12 cellular contexts compared by ENCODE assay signal in the genomic region with DNA sequence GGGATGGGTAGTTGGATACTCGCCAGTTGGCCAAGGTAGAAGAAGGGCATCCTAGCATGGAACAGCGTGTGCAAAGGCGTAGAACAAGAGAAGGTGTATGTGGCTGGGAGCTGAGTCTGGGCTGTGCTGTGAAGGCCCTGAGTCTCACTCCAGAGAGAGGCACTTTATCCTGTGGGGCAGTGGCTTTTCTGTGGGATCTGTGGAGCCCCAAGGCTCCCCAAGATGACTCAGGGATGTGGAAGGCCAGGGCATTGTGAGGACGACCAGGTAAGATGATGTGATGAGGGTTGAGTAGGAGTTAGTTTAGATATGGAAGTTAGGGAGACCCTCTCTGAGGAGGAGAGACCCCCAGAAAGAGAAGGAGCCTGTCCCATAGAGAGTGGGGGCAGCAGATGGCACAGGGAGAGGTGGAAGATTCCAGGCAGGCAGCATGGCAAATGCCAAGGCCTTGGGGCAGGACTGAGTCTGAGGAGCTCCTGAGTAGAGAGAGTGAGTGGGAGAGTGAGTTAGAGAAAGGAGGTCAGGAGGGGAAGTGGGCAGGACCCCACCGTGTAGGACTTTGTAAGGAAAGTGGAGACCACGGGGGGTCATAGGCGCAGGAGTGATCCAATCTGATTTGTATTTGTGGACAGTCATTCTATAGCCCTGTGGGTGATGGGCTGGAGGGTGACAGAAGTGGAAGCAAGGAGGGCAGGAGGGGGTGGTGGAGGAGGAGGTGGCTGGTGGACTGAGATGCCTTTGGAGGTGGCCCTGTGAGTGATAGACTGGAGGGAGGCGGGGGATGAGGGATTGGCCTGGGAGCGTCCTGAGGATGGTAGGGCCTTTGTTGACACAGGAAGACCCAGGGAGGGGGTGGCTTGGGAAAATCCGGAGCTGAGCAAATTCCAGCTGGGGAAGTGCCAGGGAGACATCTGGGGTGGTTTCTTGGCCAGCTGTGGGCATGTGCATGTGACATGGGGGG.
DNase-seq lines count a peak whose midpoint lies in the region; FAIRE-seq and TF ChIP-seq lines count a peak whose summit lies in the region.
"Had no signal": no experiment of that assay in that cellular context is flagged by ENCODE, and none has a peak within 500 bp of the region (broad histone marks: within the 10 kb centered on the region; RNA-seq: fewer than 3 reads in every experiment).

No MANE protein-coding gene starts in this region.

- TF ChIP-seq CTCF in brain microvascular endothelial cell (IDR thresholded peaks at IDR 0.05; ENCODE audit: low read depth, low read length, missing control alignments): no peak

- DNase-seq in HK-2 (ENCODE audit: unreplicated experiment) (peak; percentile 66), brain microvascular endothelial cell (peak; percentile 31), iPS-NIHi11 (ENCODE audit: low spot score) (peak; percentile 53), urothelium cell line (ENCODE audit: low spot score) (peak; percentile 73), SKM-1 treated with dmso at 0.1 percent for 144 hours (lab: John Stamatoyannopoulos, UW; ENCODE audit: unreplicated experiment) (no peak), activated gamma-delta T cell treated with Interleukin-2 at 50 U/mL for 16 hours (no peak), DMS79 treated with DMSO at 0.1 percent for 48 hours (lab: John Stamatoyannopoulos, UW) (no peak)
- DNase-seq: activated CD8-positive, alpha-beta T cell treated with anti-CD3 and anti-CD28 coated beads, Interleukin-2, amount 10 ng/mL, durations not matched to agents 7 days and 5 days; naive thymus-derived CD4-positive, alpha-beta T cell; NCI-H774; stimulated activated CD4-positive, alpha-beta T cell treated with anti-CD3 and anti-CD28 coated beads, Interleukin-15, amount 100 ng/mL, for 24 hours had no signal

- no peaks in the 10 kb centered on the region for H3K27me3 ChIP-seq in brain microvascular endothelial cell (replicated peaks)

- in situ Hi-C loops in brain microvascular endothelial cell (cut with HindIII; ENCODE audit: low pct_ligation_motif_present, low sequenced_read_pairs): no loop called here

- peak; percentile 70 for FAIRE-seq in urothelium cell line (lab: Jason Lieb, UNC)
- FAIRE-seq: GM12892 had no signal

- no peak overlapping the region for H3K27ac ChIP-seq in brain microvascular endothelial cell

- H3K4me3 ChIP-seq in brain microvascular endothelial cell (ENCODE audit: low read depth, low read length): no peak overlapping the region

- H3K36me3 ChIP-seq in brain microvascular endothelial cell (replicated peaks): no peaks in the 10 kb centered on the region

Comparison
In these comparisons a context has a peak if more than half of its experiments do, and no peak if none do; other contexts are left out.
1. DNase-seq: peak in HK-2 (single experiment), brain microvascular endothelial cell (single experiment), iPS-NIHi11 (single experiment) and urothelium cell line (single experiment); none in SKM-1 treated with dmso at 0.1 percent for 144 hours (single experiment), activated gamma-delta T cell treated with Interleukin-2 at 50 U/mL for 16 hours (single experiment) and DMS79 treated with DMSO at 0.1 percent for 48 hours (single experiment).